21 cellular contexts compared by ENCODE assay signal in genomic region chr4:154294951-154295350, GRCh38.
"Had no signal": no experiment of that assay in that cellular context is flagged by ENCODE, and none has a peak within 500 bp of the region (broad histone marks: within the 10 kb centered on the region; RNA-seq: fewer than 3 reads in every experiment).

No MANE protein-coding gene starts in this region.

- H3K4me3 Mint-ChIP-seq: mesothelial cell of epicardium; naive B cell; naive thymus-derived CD8-positive, alpha-beta T cell had no signal

- H3K27ac Mint-ChIP-seq: mesothelial cell of epicardium; naive B cell; naive thymus-derived CD8-positive, alpha-beta T cell had no signal

- H3K36me3 Mint-ChIP-seq: naive B cell; naive thymus-derived CD8-positive, alpha-beta T cell had no signal

- H3K9me3 ChIP-seq: gastrocnemius medialis, lower lobe of right lung, mucosa of descending colon had no signal

- DNase-seq: dermis blood vessel endothelial cell; dorsolateral prefrontal cortex; effector CD4-positive, alpha-beta T cell; effector memory CD4-positive, alpha-beta T cell; gastrocnemius medialis; glutamatergic neuron; head of caudate nucleus; heart right ventricle; hippocampal formation; left cardiac atrium; left lung; left ventricle myocardium superior; lower lobe of right lung; mesenchymal stem cell; mucosa of descending colon; naive B cell; naive thymus-derived CD8-positive, alpha-beta T cell had no signal

- ATAC-seq: foreskin keratinocyte; gastrocnemius medialis; heart right ventricle; left cardiac atrium; left lung; left ventricle myocardium superior; lower lobe of right lung; mucosa of descending colon; naive thymus-derived CD8-positive, alpha-beta T cell had no signal

- H3K4me1 Mint-ChIP-seq: naive B cell; naive thymus-derived CD8-positive, alpha-beta T cell had no signal

- H3K4me3 ChIP-seq: coronary artery, dorsolateral prefrontal cortex, esophagus muscularis mucosa, gastrocnemius medialis, heart right ventricle, left lung, lower lobe of right lung, mucosa of descending colon had no signal

- H3K36me3 ChIP-seq: esophagus muscularis mucosa, gastrocnemius medialis, heart right ventricle, left lung, lower lobe of right lung had no signal

- H3K27ac ChIP-seq: coronary artery, dorsolateral prefrontal cortex, esophagus muscularis mucosa, foreskin keratinocyte, gastrocnemius medialis, heart right ventricle, left lung, lower lobe of right lung had no signal
